Comparison of ENCODE assay signal across 17 cellular contexts in genomic region chr13:98921786-98922185, GRCh38.
"Had no signal": no experiment of that assay in that cellular context is flagged by ENCODE, and none has a peak within 500 bp of the region (broad histone marks: within the 10 kb centered on the region; RNA-seq: fewer than 3 reads in every experiment).

No MANE protein-coding gene starts in this region.

- ATAC-seq: activated CD8-positive, alpha-beta T cell treated with anti-CD3 and anti-CD28 coated beads, Interleukin-2, amount 10 ng/mL, durations not matched to agents 7 days and 5 days; esophagus mucosa; left colon; right cardiac atrium; upper lobe of right lung had no signal

- DNase-seq: activated B cell treated with CpG ODN at 0.5 μM for 24 hours; activated CD4-positive, alpha-beta T cell treated with anti-CD3 and anti-CD28 coated beads, Interleukin-2, amount 10 ng/mL, durations not matched to agents 24 days and 14 days; activated CD8-positive, alpha-beta memory T cell treated with anti-CD3 and anti-CD28 coated beads, Interleukin-2, amount 50 U/mL, for 4 hours; activated CD8-positive, alpha-beta T cell treated with anti-CD3 and anti-CD28 coated beads, Interleukin-2, amount 10 ng/mL, durations not matched to agents 7 days and 5 days; activated naive CD8-positive, alpha-beta T cell treated with anti-CD3 and anti-CD28 coated beads for 36 hours; left colon; naive B cell; right cardiac atrium; stimulated activated CD4-positive, alpha-beta T cell treated with anti-CD3 and anti-CD28 coated beads, Interleukin-15, amount 100 ng/mL, for 24 hours; stimulated activated CD4-positive, alpha-beta T cell treated with anti-CD3 and anti-CD28 coated beads, Interleukin-4, amount 100 ng/mL, for 1 hour; stimulated activated naive CD4-positive, alpha-beta T cell; upper lobe of right lung had no signal

- H3K4me3 ChIP-seq: neural progenitor cell, skin epidermis, upper lobe of right lung had no signal

- H3K36me3 ChIP-seq: neural progenitor cell had no signal

- H3K4me2 ChIP-seq: neural progenitor cell had no signal

- H3K27ac ChIP-seq: neural progenitor cell, skin epidermis, upper lobe of right lung had no signal

- FAIRE-seq: astrocyte, TTC549 had no signal

- H3K27me3 ChIP-seq: neural progenitor cell, upper lobe of right lung had no signal

- H3K9me3 ChIP-seq: upper lobe of right lung had no signal

- H2AFZ ChIP-seq: neural progenitor cell had no signal

- H3K9ac ChIP-seq: neural progenitor cell had no signal
